In the genomic region with DNA sequence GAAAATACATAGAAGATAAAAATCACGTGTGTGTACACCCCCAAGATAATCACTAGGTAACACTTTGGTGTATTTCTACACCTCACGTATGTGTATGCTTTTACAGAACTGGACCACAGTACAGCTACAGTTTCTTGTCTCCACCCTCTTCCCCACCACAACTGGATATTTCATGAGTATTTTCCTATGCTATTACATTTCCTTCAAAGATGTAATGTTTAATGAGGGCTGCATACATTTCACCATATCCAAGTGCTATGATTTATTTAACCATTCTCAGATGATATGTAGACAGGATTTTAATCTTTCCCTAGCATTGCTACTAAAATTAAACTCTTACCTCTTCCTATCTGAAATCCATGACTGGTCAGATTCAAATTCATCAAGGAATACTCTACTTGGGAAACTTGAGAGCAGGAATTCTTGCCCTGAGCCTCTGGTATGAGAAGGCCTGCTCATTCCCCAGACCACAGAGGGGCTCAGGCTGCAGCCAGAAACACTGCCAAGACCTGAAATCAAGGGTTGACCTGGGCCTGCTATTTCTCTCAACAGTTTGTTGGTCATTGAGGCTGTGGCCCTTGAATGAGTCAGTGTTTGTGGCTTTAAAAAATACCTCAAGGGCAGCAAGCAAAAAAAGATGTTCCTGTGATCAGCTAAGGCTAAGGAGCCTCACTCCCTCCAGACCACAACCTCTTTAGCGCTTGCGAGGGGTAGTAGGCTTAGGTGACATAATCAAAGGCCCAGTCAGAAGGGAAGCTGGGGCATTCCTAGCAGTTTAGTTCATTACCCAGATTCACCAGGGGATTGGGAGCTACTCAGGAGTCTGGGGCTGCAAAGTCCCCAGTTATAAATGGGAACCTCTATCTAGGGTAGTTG, we compare ENCODE assay signal across 8 cellular contexts. TPM values are rescaled to one million over a fixed set of nuclear protein-coding genes. Genes with fewer than 3 reads are reported as not detected.
DNase-seq lines count a peak whose midpoint lies in the region; FAIRE-seq and TF ChIP-seq lines count a peak whose summit lies in the region.

No MANE protein-coding gene starts in this region.

- H3K36me3 Mint-ChIP-seq in HFFc6 (ENCODE audit: low read depth), result no peaks in the 10 kb centered on the region
- H3K36me3 Mint-ChIP-seq in Caco-2 (ENCODE audit: insufficient read depth, unreplicated experiment), result no peaks in the 10 kb centered on the region

- H3K9me3 ChIP-seq in BE2C (no peaks in the 10 kb centered on the region), right atrium auricular region (no peaks in the 10 kb centered on the region), Caco-2 (no peaks in the 10 kb centered on the region)

- DNase-seq in GM12892 (ENCODE audit: insufficient read length) (no peak), HFFc6 (peak; percentile 96), NCI-H226 (peak; percentile 94), kidney epithelial cell (ENCODE audit: low read depth) (peak; percentile 99), BE2C (no peak), right atrium auricular region (ENCODE audit: low spot score) (no peak), Caco-2 (no peak), DMS114 treated with DMSO at 0.1 percent for 48 hours (lab: John Stamatoyannopoulos, UW; ENCODE audit: unreplicated experiment) (no peak)

- H3K4me3 ChIP-seq in kidney epithelial cell (ENCODE audit: low read depth, low read length), result no peak overlapping the region
- H3K4me3 ChIP-seq in BE2C (ENCODE audit: low read depth, low read length), result no peak overlapping the region
- no peak overlapping the region for H3K4me3 ChIP-seq in right atrium auricular region
- H3K4me3 ChIP-seq in Caco-2 (ENCODE audit: low read depth, low read length), result no peak overlapping the region

- CTCF ChIA-PET in Caco-2 (lab: Charles Lee), result no interaction called here

- H3K27ac Mint-ChIP-seq in HFFc6 (peak overlapping the region; percentile 89), Caco-2 (ENCODE audit: unreplicated experiment) (no peak overlapping the region)

- H3K36me3 ChIP-seq in kidney epithelial cell (ENCODE audit: control insufficient read depth, insufficient read depth, low read length) (no peaks in the 10 kb centered on the region), BE2C (no peaks in the 10 kb centered on the region), right atrium auricular region (no peaks in the 10 kb centered on the region), Caco-2 (ENCODE audit: control insufficient read depth, insufficient read depth, low read length) (no peaks in the 10 kb centered on the region)

- no TSS peak for BruUV-seq in Caco-2 (replicated peaks; lab: Mats Ljungman, UMichigan)

- H3K27me3 ChIP-seq in kidney epithelial cell (ENCODE audit: control insufficient read depth, insufficient read depth, low read length), result no peaks in the 10 kb centered on the region
- H3K27me3 ChIP-seq in BE2C, result no peaks in the 10 kb centered on the region
- H3K27me3 ChIP-seq in right atrium auricular region, result no peaks in the 10 kb centered on the region
- H3K27me3 ChIP-seq in Caco-2 (replicated peaks; ENCODE audit: control insufficient read depth, insufficient read depth, low read length), result no peaks in the 10 kb centered on the region

- TF ChIP-seq CTCF in HFFc6 (IDR thresholded peaks at IDR 0.05), result no peak
- TF ChIP-seq CTCF in kidney epithelial cell (IDR thresholded peaks at IDR 0.05; ENCODE audit: insufficient read depth, low read length, poor library complexity, severe bottlenecking), result no peak
- no peak for TF ChIP-seq CTCF in BE2C (IDR thresholded peaks at IDR 0.05; ENCODE audit: low read depth, low read length)
- TF ChIP-seq CTCF in right atrium auricular region (IDR thresholded peaks at IDR 0.05), result no peak
- no peak for TF ChIP-seq CTCF in Caco-2 (IDR thresholded peaks at IDR 0.05; ENCODE audit: insufficient read depth in 1 of 2, low read depth in 1 of 2, low read length in 1 of 2, severe bottlenecking in 1 of 2, unreplicated experiment in 1 of 2)

- H3K4me1 Mint-ChIP-seq in HFFc6 (ENCODE audit: low read depth) (peaks cover 38% of the 10 kb centered on the region), Caco-2 (ENCODE audit: low read depth, unreplicated experiment) (no peaks in the 10 kb centered on the region)

- H3K27me3 Mint-ChIP-seq in HFFc6 (ENCODE audit: insufficient read depth) (peaks cover 4% of the 10 kb centered on the region; the same call in 1 of the 2 replicates), Caco-2 (ENCODE audit: insufficient read depth, unreplicated experiment) (peaks cover 3% of the 10 kb centered on the region)

- no peak for TF ChIP-seq POLR2A in GM12892 (IDR thresholded peaks at IDR 0.05; ENCODE audit: low read depth, low read length)

- H3K9me3 Mint-ChIP-seq in HFFc6, result no peaks in the 10 kb centered on the region
- no peaks in the 10 kb centered on the region for H3K9me3 Mint-ChIP-seq in Caco-2 (ENCODE audit: unreplicated experiment)

- intact Hi-C loops in Caco-2 (cut with micrococcal nuclease; ENCODE audit: unreplicated experiment), result loop anchor here (10.0 kb wide), 1 partner anchor 1467 kb away; no protein-coding TSS in a partner anchor

- POLR2A ChIA-PET in Caco-2 (lab: Charles Lee), result no interaction called here

- H3K4me1 ChIP-seq in BE2C (no peaks in the 10 kb centered on the region), right atrium auricular region (peaks cover 0 to 17% of the 10 kb centered on the region in 2 donors), Caco-2 (no peaks in the 10 kb centered on the region)

- peak; percentile 93 for FAIRE-seq in GM12892 (lab: Jason Lieb, UNC)

- H3K4me3 Mint-ChIP-seq in HFFc6, result peak overlapping the region; percentile 36
- no peak overlapping the region for H3K4me3 Mint-ChIP-seq in Caco-2 (ENCODE audit: unreplicated experiment)

- H3K27ac ChIP-seq in right atrium auricular region, result peak overlapping the region in 1 of 2 donors; percentile 30

RNA-seq across cellular contexts. Expression of gene ABTB2, which starts 55.5 kb away (rescaled TPM):
- polyA plus RNA-seq in GM12892 (2012; ENCODE audit: missing spikeins), result 1.5 TPM
- total RNA-seq in HFFc6 (2021; fragmentation: NEBNext Ultra II Directional; extraction: Animal tissue kit (Norgen Biotek cat#: 25700)), result 1 to 10 TPM; 2.5 to 3.6 (median 2.8) TPM
- 26.8 and 27.7 TPM in 2 replicates for total RNA-seq in kidney epithelial cell
- 6.2 TPM for polyA plus RNA-seq in BE2C (2012; ENCODE audit: insufficient read depth, insufficient read length, low read depth)
- total RNA-seq in right atrium auricular region, result 10 to 100 TPM; 27.0 to 27.4 TPM
- 2.9 and 3.6 TPM in 2 replicates for total RNA-seq in Caco-2 (2022)

Comparison
In these comparisons a context has a peak if more than half of its experiments do, and no peak if none do; other contexts are left out.
1. DNase-seq: peak in HFFc6 (single experiment), NCI-H226 (single experiment) and kidney epithelial cell (single experiment); none in GM12892 (single experiment), BE2C (single experiment), right atrium auricular region (single experiment), Caco-2 (0 of 2) and DMS114 treated with DMSO at 0.1 percent for 48 hours (single experiment).